Comparison of ENCODE assay signal across 9 cellular contexts in genomic region chr1:24769656-24770651, GRCh38. TPM values are rescaled to one million over a fixed set of nuclear protein-coding genes. Genes with fewer than 3 reads are reported as not detected.
DNase-seq lines count a peak whose midpoint lies in the region; FAIRE-seq and TF ChIP-seq lines count a peak whose summit lies in the region.
"Had no signal": no experiment of that assay in that cellular context is flagged by ENCODE, and none has a peak within 500 bp of the region (broad histone marks: within the 10 kb centered on the region; RNA-seq: fewer than 3 reads in every experiment).

No MANE protein-coding gene starts in this region.

- DNase-seq in CD8-positive, alpha-beta memory T cell = no peak
- DNase-seq in NB4 (ENCODE audit: low read depth) (peak; percentile 52), endothelial cell of umbilical vein (ENCODE audit: low read depth, low spot score) (peak; percentile 92), osteoblast (ENCODE audit: insufficient read length, low spot score, missing footprints) (no peak), NCI-H748 treated with DMSO at 0.1 percent for 48 hours (lab: John Stamatoyannopoulos, UW) (no peak), NCI-H146 treated with DMSO at 0.1 percent for 48 hours (lab: John Stamatoyannopoulos, UW; ENCODE audit: unreplicated experiment) (no peak), NCI-H1092 treated with DMSO at 0.1 percent for 48 hours (lab: John Stamatoyannopoulos, UW) (no peak)
- no peak for DNase-seq in activated CD4-positive, alpha-beta T cell treated with anti-CD3 and anti-CD28 coated beads, Interleukin-2, amount 50 U/mL, for 48 hours

- dilution Hi-C loops in endothelial cell of umbilical vein (cut with MboI; ENCODE audit: extremely low pct_ligation_motif_present, low sequenced_read_pairs) = no loop called here

- POLR2A ChIA-PET in CD8-positive, alpha-beta memory T cell (lab: Charles Lee) = no interaction called here
- POLR2A ChIA-PET in endothelial cell of umbilical vein (lab: Charles Lee) = interaction anchor here (0.8 to 1.4 kb wide), 3 partner anchors 16 to 24 kb away, joined by 3 to 17 read pairs (median 4); partner anchors contain the start of gene CLIC4

- H3K9me1 ChIP-seq in endothelial cell of umbilical vein (replicated peaks; ENCODE audit: control insufficient read depth, extremely low read depth, insufficient read depth, low read length) = no peaks in the 10 kb centered on the region

- H3K4me1 Mint-ChIP-seq in CD8-positive, alpha-beta memory T cell = no peaks in the 10 kb centered on the region

- H3K9me3 ChIP-seq in CD8-positive, alpha-beta memory T cell (ENCODE audit: low read length) = no peaks in the 10 kb centered on the region
- H3K9me3 ChIP-seq in endothelial cell of umbilical vein (replicated peaks; ENCODE audit: control insufficient read depth, insufficient read depth, low read length) (no peaks in the 10 kb centered on the region), osteoblast (ENCODE audit: low read depth, low read length) (no peaks in the 10 kb centered on the region)

- no peak overlapping the region for H3K4me3 Mint-ChIP-seq in CD8-positive, alpha-beta memory T cell

- H3K4me2 ChIP-seq in endothelial cell of umbilical vein (ENCODE audit: insufficient read depth, low read length) = peak overlapping the region; percentile 86
- H3K4me2 ChIP-seq in osteoblast (ENCODE audit: insufficient read depth, low read length) = peak overlapping the region; percentile 52

- TF ChIP-seq POLR2A in NB4 (IDR thresholded peaks at IDR 0.05; ENCODE audit: extremely low read depth, insufficient read length) (no peak), endothelial cell of umbilical vein (IDR thresholded peaks at IDR 0.05; ENCODE audit: low read depth, low read length) (peak; percentile 52)

- H3K4me1 ChIP-seq in CD8-positive, alpha-beta memory T cell (ENCODE audit: insufficient read depth, low read length) = no peaks in the 10 kb centered on the region
- H3K4me1 ChIP-seq in endothelial cell of umbilical vein (ENCODE audit: control insufficient read depth, extremely low read depth, insufficient read depth, low read length) (peaks cover 54% of the 10 kb centered on the region), osteoblast (ENCODE audit: insufficient read depth, low read length) (peaks cover 62% of the 10 kb centered on the region)

- no peak overlapping the region for H3K27ac Mint-ChIP-seq in CD8-positive, alpha-beta memory T cell
- H3K27ac Mint-ChIP-seq: activated naive CD4-positive, alpha-beta T cell treated with anti-CD3 and anti-CD28 coated beads, Interleukin-2, amount 50 U/mL, for 72 hours had no signal

- peak overlapping the region; percentile 6 for H3K27ac ChIP-seq in CD8-positive, alpha-beta memory T cell (ENCODE audit: low read depth, low read length)
- peak overlapping the region; percentile 96 for H3K27ac ChIP-seq in endothelial cell of umbilical vein (ENCODE audit: insufficient read depth, low read depth, low read length)
- peak overlapping the region; percentile 87 for H3K27ac ChIP-seq in osteoblast (ENCODE audit: low read depth, low read length)

- CTCF ChIA-PET in CD8-positive, alpha-beta memory T cell (lab: Charles Lee) = interaction anchor here (1.2 kb wide), 1 partner anchor 8 kb away, joined by 3 read pairs; no protein-coding TSS in a partner anchor
- CTCF ChIA-PET in endothelial cell of umbilical vein (lab: Charles Lee) = interaction anchor here (0.8 to 6.3 kb wide), 13 partner anchors 10 to 82 kb away, joined by 3 to 40 read pairs (median 5); partner anchors contain the start of gene CLIC4

- intact Hi-C loops in endothelial cell of umbilical vein (cut with micrococcal nuclease) = loop anchor here (1.0 to 5.0 kb wide), 6 partner anchors 16 to 128 kb away; partner anchors contain the start of genes CLIC4 and SRRM1

- H3K4me3 ChIP-seq in CD8-positive, alpha-beta memory T cell (ENCODE audit: low read length) = no peak overlapping the region
- no peak overlapping the region for H3K4me3 ChIP-seq in NB4 (ENCODE audit: low read depth, low read length)
- no peak overlapping the region for H3K4me3 ChIP-seq in endothelial cell of umbilical vein (replicated peaks in 1 of 3; ENCODE audit: insufficient read depth in 1 of 3, low read depth in 1 of 3, low read length in 3 of 3)
- H3K4me3 ChIP-seq in osteoblast (ENCODE audit: insufficient read depth, low read length) = no peak overlapping the region

- TF ChIP-seq CTCF in NB4 (IDR thresholded peaks at IDR 0.05; ENCODE audit: low read depth, low read length) = no peak
- no peak for TF ChIP-seq CTCF in endothelial cell of umbilical vein (IDR thresholded peaks at IDR 0.05; ENCODE audit: extremely low read depth in 1 of 2, insufficient read depth in 1 of 2, low read depth in 1 of 2, low read length in 2 of 2)
- no peak for TF ChIP-seq CTCF in osteoblast (IDR thresholded peaks at IDR 0.05; ENCODE audit: extremely low read depth, low read depth, low read length)

- peak overlapping the region; percentile 93 for H3K9ac ChIP-seq in endothelial cell of umbilical vein (replicated peaks; ENCODE audit: extremely low read depth, insufficient read depth, low read length)

- peak; percentile 62 for FAIRE-seq in endothelial cell of umbilical vein (lab: Jason Lieb, UNC)

- no peaks in the 10 kb centered on the region for H3K27me3 ChIP-seq in CD8-positive, alpha-beta memory T cell (ENCODE audit: insufficient read depth, low read length, poor library complexity, severe bottlenecking)
- H3K27me3 ChIP-seq in endothelial cell of umbilical vein (ENCODE audit: control insufficient read depth in 2 of 2, insufficient read depth in 2 of 2, low read length in 2 of 2) (no peaks in the 10 kb centered on the region), osteoblast (ENCODE audit: insufficient read depth, low read length) (no peaks in the 10 kb centered on the region)

- no peaks in the 10 kb centered on the region for H3K36me3 ChIP-seq in CD8-positive, alpha-beta memory T cell (ENCODE audit: insufficient read depth, low read length)
- H3K36me3 ChIP-seq in endothelial cell of umbilical vein (ENCODE audit: control insufficient read depth in 2 of 2, extremely low read depth in 1 of 2, insufficient read depth in 2 of 2, low read length in 2 of 2) (peaks cover 2% of the 10 kb centered on the region in 2 experiments), osteoblast (ENCODE audit: insufficient read depth, low read length) (peaks cover 26% of the 10 kb centered on the region)

- TSS peak; percentile 92 for BruUV-seq in endothelial cell of umbilical vein (replicated peaks; lab: Mats Ljungman, UMichigan)

- H3K36me3 Mint-ChIP-seq in CD8-positive, alpha-beta memory T cell = no peaks in the 10 kb centered on the region
- H3K36me3 Mint-ChIP-seq: activated naive CD4-positive, alpha-beta T cell treated with anti-CD3 and anti-CD28 coated beads, Interleukin-2, amount 50 U/mL, for 72 hours had no signal

- peaks cover 5 to 8% of the 10 kb centered on the region in 2 donors for H3K27me3 Mint-ChIP-seq in CD8-positive, alpha-beta memory T cell

- H3K79me2 ChIP-seq in endothelial cell of umbilical vein (ENCODE audit: control insufficient read depth, insufficient read depth, low read length) (peaks cover 92% of the 10 kb centered on the region), osteoblast (ENCODE audit: insufficient read depth, low read length) (peaks cover 95% of the 10 kb centered on the region)

- no peaks in the 10 kb centered on the region for H4K20me1 ChIP-seq in endothelial cell of umbilical vein (replicated peaks; ENCODE audit: control insufficient read depth, extremely low read depth, insufficient read depth, low read length)
- H4K20me1 ChIP-seq in osteoblast (ENCODE audit: insufficient read depth, low read length) = peaks cover 35% of the 10 kb centered on the region

- H2AFZ ChIP-seq in endothelial cell of umbilical vein (ENCODE audit: low read depth, low read length) (no peak overlapping the region), osteoblast (ENCODE audit: low read length) (no peak overlapping the region)

- no peaks in the 10 kb centered on the region for H3K9me3 Mint-ChIP-seq in CD8-positive, alpha-beta memory T cell
- H3K9me3 Mint-ChIP-seq: activated naive CD4-positive, alpha-beta T cell treated with anti-CD3 and anti-CD28 coated beads, Interleukin-2, amount 50 U/mL, for 72 hours had no signal

TF ChIP-seq in endothelial cell of umbilical vein, 7 proteins besides CTCF, POLR2A, EP300 and RAD21:
- peak; percentile 56 for TF ChIP-seq FOS (IDR thresholded peaks at IDR 0.05; ENCODE audit: borderline replicate concordance, insufficient read depth, low read length)
- peak; percentile 23 for TF ChIP-seq POLR2AphosphoS5 (IDR thresholded peaks at IDR 0.05; ENCODE audit: insufficient read depth, low read depth, low read length)
- no peak for TF ChIP-seq GATA2 (IDR thresholded peaks at IDR 0.05; ENCODE audit: insufficient read depth, insufficient read length, low read depth, low read length)
- no peak for TF ChIP-seq MYC (IDR thresholded peaks at IDR 0.05; ENCODE audit: low read depth, low read length)
- no peak for TF ChIP-seq EZH2 (IDR thresholded peaks at IDR 0.05; ENCODE audit: borderline replicate concordance, low read depth, low read length, severe bottlenecking)
- peak; percentile 93 for TF ChIP-seq JUN (IDR thresholded peaks at IDR 0.05; ENCODE audit: borderline replicate concordance, insufficient read depth, insufficient read length, low read depth)
- no peak for TF ChIP-seq MAX (IDR thresholded peaks at IDR 0.05; ENCODE audit: insufficient read depth, insufficient read length)

RNA-seq across cellular contexts. Expression of gene CLIC4, which starts 24.7 kb away (rescaled TPM):
- total RNA-seq in CD8-positive, alpha-beta memory T cell = 10 to 100 TPM; 12.8 to 13.2 TPM
- polyA plus RNA-seq in CD8-positive, alpha-beta memory T cell = 0.18 TPM
- total RNA-seq in endothelial cell of umbilical vein (330 and 333 TPM in 2 replicates), osteoblast (697 and 711 TPM in 2 replicates)
- polyA plus RNA-seq in endothelial cell of umbilical vein = 76.6 and 97.5 TPM in 2 replicates
- 122 and 128 TPM in 2 replicates for polyA plus RNA-seq in endothelial cell of umbilical vein (2011; cell fraction: cytosol; rRNA removed)
- polyA plus RNA-seq in endothelial cell of umbilical vein (2011; cell fraction: nucleus; rRNA removed) = 67.0 and 84.4 TPM in 2 replicates
- 156 and 227 TPM in 2 replicates for polyA plus RNA-seq in endothelial cell of umbilical vein (2012)
- 74.9 and 89.1 TPM in 2 replicates for polyA minus RNA-seq in endothelial cell of umbilical vein
- 65.3 TPM for polyA minus RNA-seq in endothelial cell of umbilical vein (2011; cell fraction: cytosol; rRNA and poly(A)+ RNA removed)
- 74.6 and 101 TPM in 2 replicates for polyA minus RNA-seq in endothelial cell of umbilical vein (2011; cell fraction: nucleus; rRNA and poly(A)+ RNA removed)

Comparison
In these comparisons a context has a peak if more than half of its experiments do, and no peak if none do; other contexts are left out.
1. DNase-seq: peak in NB4 (single experiment) and endothelial cell of umbilical vein (single experiment); none in CD8-positive, alpha-beta memory T cell (0 of 5), osteoblast (single experiment), NCI-H748 treated with DMSO at 0.1 percent for 48 hours (single experiment), activated CD4-positive, alpha-beta T cell treated with anti-CD3 and anti-CD28 coated beads, Interleukin-2, amount 50 U/mL, for 48 hours (0 of 2), NCI-H146 treated with DMSO at 0.1 percent for 48 hours (single experiment) and NCI-H1092 treated with DMSO at 0.1 percent for 48 hours (single experiment).
2. H3K27ac ChIP-seq: peak in every context shown above with its lines; median percentile 96 in endothelial cell of umbilical vein; 87 in osteoblast; 6 in CD8-positive, alpha-beta memory T cell.
3. RNA of gene CLIC4, which starts 24.7 kb away (total RNA-seq): 697 to 711 TPM in osteoblast and 330 to 333 TPM in endothelial cell of umbilical vein; 12.8 to 13.2 TPM in CD8-positive, alpha-beta memory T cell; every median in the first group is over 10 times any median in the second.